ENCODE assay signal across 22 cellular contexts in the genomic region with DNA sequence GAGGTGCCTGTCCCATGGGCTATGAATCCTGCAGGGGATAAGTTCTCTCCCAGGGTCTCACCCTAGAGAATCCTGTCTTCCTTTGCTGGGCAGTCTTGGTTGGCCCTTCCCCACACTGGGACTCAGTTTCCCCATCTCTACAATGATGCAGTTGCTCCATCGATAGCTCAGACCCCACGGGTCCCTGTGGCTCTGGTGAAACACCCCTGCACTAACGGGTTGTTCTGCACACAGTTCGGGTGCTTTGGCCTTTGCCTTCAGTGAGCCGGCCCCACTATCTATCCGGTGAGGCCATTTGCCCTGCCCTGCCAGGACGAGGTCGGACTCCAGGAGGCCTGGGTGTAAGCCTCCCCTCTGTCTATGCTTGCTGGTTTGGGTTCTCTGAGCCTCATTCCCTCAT.
DNase-seq lines count a peak whose midpoint lies in the region; ATAC-seq, FAIRE-seq and TF ChIP-seq lines count a peak whose summit lies in the region.
"Had no signal": no experiment of that assay in that cellular context is flagged by ENCODE, and none has a peak within 500 bp of the region (broad histone marks: within the 10 kb centered on the region; RNA-seq: fewer than 3 reads in every experiment).

No MANE protein-coding gene starts in this region.

- ATAC-seq in omental fat pad (ENCODE audit: low FRiP score) (no peak), T-cell (replicated peaks in 1 of 4) (no peak)

- H3K27me3 Mint-ChIP-seq in T-cell: peaks cover 15 to 19% of the 10 kb centered on the region in 2 donors
- H3K27me3 Mint-ChIP-seq: CD4-positive, CD25-positive, alpha-beta regulatory T cell had no signal

- DNase-seq in kidney: peak; percentile 41
- DNase-seq in posterior vena cava (ENCODE audit: low spot score): peak; percentile 58
- DNase-seq in omental fat pad (ENCODE audit: low spot score): no peak
- no peak for DNase-seq in T-cell
- no peak for DNase-seq in activated CD4-positive, CD25-positive, alpha-beta regulatory T cell (lab: John Stamatoyannopoulos, UW)
- DNase-seq: 8988T; ACHN; BE2C; C1 segment of cervical spinal cord; Caco-2; Calu3; CD4-positive, alpha-beta memory T cell; CD4-positive, CD25-positive, alpha-beta regulatory T cell; DMS79 treated with DMSO at 0.1 percent for 48 hours; GF-D8 had no signal

- no peak overlapping the region for H3K9ac ChIP-seq in kidney (ENCODE audit: low read length in 2 of 2)
- H3K9ac ChIP-seq: BLaER1 had no signal

- H3K27ac ChIP-seq in kidney (ENCODE audit: low read depth in 2 of 2, low read length in 2 of 2): no peak overlapping the region
- H3K27ac ChIP-seq: BLaER1 had no signal

- no peak overlapping the region for H3K4me3 Mint-ChIP-seq in T-cell
- H3K4me3 Mint-ChIP-seq: CD4-positive, alpha-beta memory T cell; CD4-positive, CD25-positive, alpha-beta regulatory T cell had no signal

- intact Hi-C loops in kidney (cut with DNase I): no loop called here
- intact Hi-C loops in posterior vena cava (cut with DNase I): no loop called here

- TF ChIP-seq CTCF in kidney (IDR thresholded peaks at IDR 0.05; ENCODE audit: borderline replicate concordance, extremely low read depth, insufficient read depth) (no peak), omental fat pad (IDR thresholded peaks at IDR 0.05) (no peak)

- H3K4me3 ChIP-seq in kidney (ENCODE audit: low read length in 2 of 2): no peak overlapping the region
- H3K4me3 ChIP-seq: BLaER1 had no signal

- H3K36me3 Mint-ChIP-seq in T-cell: no peaks in the 10 kb centered on the region
- H3K36me3 Mint-ChIP-seq: CD14-positive monocyte; CD4-positive, alpha-beta memory T cell; CD4-positive, CD25-positive, alpha-beta regulatory T cell had no signal

- POLR2A ChIA-PET in T-cell (lab: Charles Lee): no interaction called here

- no peaks in the 10 kb centered on the region for H3K36me3 ChIP-seq in kidney (ENCODE audit: control insufficient read depth in 1 of 2, insufficient read depth in 2 of 2, low read length in 2 of 2)
- H3K36me3 ChIP-seq: BE2C, BLaER1 had no signal

- H3K4me1 ChIP-seq in kidney (ENCODE audit: control insufficient read depth in 1 of 2, insufficient read depth in 1 of 2, low read depth in 1 of 2, low read length in 2 of 2): no peaks in the 10 kb centered on the region
- H3K4me1 ChIP-seq: BLaER1, Caco-2 had no signal

- no peak for FAIRE-seq in kidney (lab: Jason Lieb, UNC)
- FAIRE-seq: A204.1, D721Med, G401.6, GM12891, GM19239 had no signal

- H3K9me3 ChIP-seq in kidney (ENCODE audit: control insufficient read depth in 1 of 2, low read length in 2 of 2): no peaks in the 10 kb centered on the region
- H3K9me3 ChIP-seq: BE2C, BLaER1, Caco-2 had no signal

- H3K4me1 Mint-ChIP-seq in T-cell: no peaks in the 10 kb centered on the region
- H3K4me1 Mint-ChIP-seq: CD14-positive monocyte; CD4-positive, CD25-positive, alpha-beta regulatory T cell had no signal

- no peak overlapping the region for H3K27ac Mint-ChIP-seq in T-cell
- H3K27ac Mint-ChIP-seq: CD4-positive, CD25-positive, alpha-beta regulatory T cell had no signal

- H3K9me3 Mint-ChIP-seq in T-cell: no peaks in the 10 kb centered on the region
- H3K9me3 Mint-ChIP-seq: CD14-positive monocyte; CD4-positive, alpha-beta memory T cell; CD4-positive, CD25-positive, alpha-beta regulatory T cell had no signal

- CTCF ChIA-PET in T-cell (lab: Charles Lee): no interaction called here

Comparison
In these comparisons a context has a peak if more than half of its experiments do, and no peak if none do; other contexts are left out.
1. DNase-seq: peak in kidney (single experiment) and posterior vena cava (single experiment); none in omental fat pad (single experiment), T-cell (0 of 34) and activated CD4-positive, CD25-positive, alpha-beta regulatory T cell (0 of 4).